8 cellular contexts compared by ENCODE assay signal in the genomic region with DNA sequence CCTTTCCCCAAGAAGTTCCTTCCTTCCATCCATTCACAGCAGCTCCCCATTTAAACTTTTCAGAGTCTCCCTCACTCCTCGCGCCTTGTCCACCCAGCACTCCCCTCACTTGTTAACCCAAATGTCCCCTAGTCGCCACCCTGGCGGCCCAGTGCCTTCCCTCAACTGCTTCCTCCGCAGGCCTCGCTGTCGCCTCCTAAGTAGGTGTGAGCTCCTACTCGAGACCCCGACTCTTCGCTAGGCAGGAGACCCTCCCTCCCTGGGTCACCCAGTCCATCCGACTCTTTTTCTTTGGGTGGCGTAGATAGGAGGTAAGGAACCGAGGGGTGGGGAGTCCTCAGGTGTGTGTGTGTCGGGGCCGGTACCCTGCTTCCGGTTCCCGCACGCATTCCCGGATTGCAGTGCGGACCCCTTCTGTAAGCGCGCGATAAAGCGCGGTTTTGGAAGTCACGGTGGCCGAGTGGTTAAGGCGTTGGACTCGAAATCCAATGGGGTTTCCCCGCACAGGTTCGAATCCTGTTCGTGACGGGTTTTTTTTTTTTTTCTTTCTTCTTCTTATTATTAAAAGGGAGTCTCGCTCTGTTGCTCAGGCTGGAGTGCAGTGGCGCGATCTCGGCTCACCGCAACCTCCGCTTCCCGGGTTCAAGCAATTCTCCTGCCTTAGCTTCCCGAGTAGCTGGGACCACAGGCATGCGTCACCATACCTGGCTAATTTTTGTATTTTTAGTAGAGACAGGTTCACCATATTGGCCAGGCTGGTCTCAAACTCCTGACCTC. TPM values are rescaled to one million over a fixed set of nuclear protein-coding genes. Genes with fewer than 3 reads are reported as not detected.
DNase-seq lines count a peak whose midpoint lies in the region; ATAC-seq and TF ChIP-seq lines count a peak whose summit lies in the region.

No MANE protein-coding gene starts in this region.

- no peak for TF ChIP-seq POLR2A in spleen (IDR thresholded peaks at IDR 0.05)

- 1% methylated on average over 42 of the region's 42 CpGs for WGBS in spleen, 5 donors

- peak overlapping the region; percentile 57 to 94 (median 84) for H3K4me3 ChIP-seq in spleen

- peaks cover 0 to 20% (median 16%) of the 10 kb centered on the region in 6 donors for H3K36me3 ChIP-seq in spleen

- peak overlapping the region; percentile 85 to 96 (median 94) for H3K27ac ChIP-seq in spleen

- H3K4me1 ChIP-seq in spleen: peaks cover 22 to 58% (median 35%) of the 10 kb centered on the region in 6 donors

- peak; percentile 89 for DNase-seq in NCI-H226
- DNase-seq in central memory CD4-positive, alpha-beta T cell: peak; percentile 68
- peak; percentile 96 for DNase-seq in islet precursor cell
- peak; percentile 90 for DNase-seq in spleen

- no peaks in the 10 kb centered on the region for H3K27me3 ChIP-seq in spleen (replicated peaks in 1 of 7)

- TF ChIP-seq CTCF in spleen (IDR thresholded peaks at IDR 0.05 in 8 of 11, conservative IDR thresholded peaks at IDR 0.05 in 3 of 11): peak in 4 of 11 experiments; percentile 7 to 35 (median 14)

- H3K9me3 ChIP-seq in spleen: no peaks in the 10 kb centered on the region

- ATAC-seq in GM18867 (IDR thresholded peaks at IDR 0.05; ENCODE audit: unreplicated experiment): peak; percentile 35
- peak; percentile 21 for ATAC-seq in HG03108 (IDR thresholded peaks at IDR 0.05; ENCODE audit: unreplicated experiment)
- peak; percentile 44 to 51 for ATAC-seq in activated CD4-positive, CD25-positive, alpha-beta regulatory T cell treated with anti-CD3 and anti-CD28 coated beads, Interleukin-2, amount 50 U/mL, for 24 hours
- ATAC-seq in HG03457 (IDR thresholded peaks at IDR 0.05; ENCODE audit: unreplicated experiment): no peak

- intact Hi-C loops in spleen (cut with DNase I; ENCODE audit: low total_unique reads): loop anchor here (2.0 to 10.0 kb wide), 2 partner anchors 63 to 65 kb away; partner anchors contain the start of gene ANKRD52

RNA-seq across cellular contexts. Expression of gene SMARCC2, which starts 0.8 kb away (rescaled TPM):
- total RNA-seq in spleen: 100 to 1,000 TPM in 4 of 7 donors, 10 to 100 TPM in 3; 73.7 to 121 (median 101) TPM
- 10 to 100 TPM in 1 of 3 donors, 1 to 10 TPM in 2; 8.5 to 24.7 (median 9.4) TPM for polyA plus RNA-seq in spleen

RNA-seq across cellular contexts. Expression of gene RNF41, which starts 31.6 kb away (rescaled TPM):
- total RNA-seq in spleen: 10 to 100 TPM; 38.5 to 56.1 (median 47.6) TPM
- 10 to 100 TPM; 13.2 to 21.0 (median 15.8) TPM for polyA plus RNA-seq in spleen

RNA-seq across cellular contexts. Expression of gene MYL6, which starts 31.9 kb away (rescaled TPM):
- 1,000 to 10,000 TPM; 1,063 to 1,656 (median 1,218) TPM for total RNA-seq in spleen
- polyA plus RNA-seq in spleen: 1,000 to 10,000 TPM; 1,480 to 3,098 (median 2,131) TPM

RNA-seq across cellular contexts. Expression of gene NABP2, which starts 34.0 kb away (rescaled TPM):
- total RNA-seq in spleen: 10 to 100 TPM; 13.4 to 21.3 (median 18.4) TPM
- 10 to 100 TPM; 19.7 to 24.6 (median 23.1) TPM for polyA plus RNA-seq in spleen

RNA-seq across cellular contexts. Expression of gene MYL6B, which starts 37.7 kb away (rescaled TPM):
- total RNA-seq in spleen: 100 to 1,000 TPM in 1 of 7 donors, 10 to 100 TPM in 6; 17.1 to 101 (median 35.7) TPM
- polyA plus RNA-seq in spleen: 10 to 100 TPM; 50.1 to 69.1 (median 57.0) TPM
